Comparison of ENCODE assay signal across 13 cellular contexts in genomic region chr17:75475851-75476250, GRCh38. TPM values are rescaled to one million over a fixed set of nuclear protein-coding genes. Genes with fewer than 3 reads are reported as not detected.
DNase-seq lines count a peak whose midpoint lies in the region; ATAC-seq and TF ChIP-seq lines count a peak whose summit lies in the region.
"Had no signal": no experiment of that assay in that cellular context is flagged by ENCODE, and none has a peak within 500 bp of the region (broad histone marks: within the 10 kb centered on the region; RNA-seq: fewer than 3 reads in every experiment).

No MANE protein-coding gene starts in this region.

- no peaks in the 10 kb centered on the region for H3K9me3 Mint-ChIP-seq in activated CD8-positive, alpha-beta T cell treated with anti-CD3 and anti-CD28 coated beads for 36 hours
- H3K9me3 Mint-ChIP-seq: WTC11 had no signal

- H3K9ac ChIP-seq in skeletal muscle satellite cell (ENCODE audit: low read depth, low read length): peak overlapping the region; percentile 48
- H3K9ac ChIP-seq: KMS-11 had no signal

- DNase-seq in LHCN-M2 (ENCODE audit: low read depth) (peak; percentile 20), esophagus squamous epithelium (lab: John Stamatoyannopoulos, UW) (no peak), lung microvascular endothelial cell (ENCODE audit: low read depth in 2 of 2) (peak; percentile 49 to 61), GM03348 (ENCODE audit: low spot score) (no peak)
- DNase-seq in activated CD8-positive, alpha-beta T cell treated with anti-CD3 and anti-CD28 coated beads for 36 hours: no peak
- no peak for DNase-seq in NK-92 treated with Interleukin-12 subunit alpha and Interleukin-12 subunit beta, amount 100 ng/mL, for 24 hours (lab: John Stamatoyannopoulos, UW)
- no peak for DNase-seq in activated CD4-positive, alpha-beta T cell treated with anti-CD3 and anti-CD28 coated beads, Interleukin-2, amount 50 U/mL, for 48 hours
- DNase-seq: activated T-cell treated with anti-CD3 and anti-CD28 coated beads, Interleukin-2, amount 50 U/mL, for 1 hour; NCI-H2107 had no signal

- peaks cover 2% of the 10 kb centered on the region for H3K36me3 Mint-ChIP-seq in activated CD8-positive, alpha-beta T cell treated with anti-CD3 and anti-CD28 coated beads for 36 hours (ENCODE audit: low read depth)
- H3K36me3 Mint-ChIP-seq: WTC11 had no signal

- H3K27me3 Mint-ChIP-seq in activated CD8-positive, alpha-beta T cell treated with anti-CD3 and anti-CD28 coated beads for 36 hours: no peaks in the 10 kb centered on the region

- H3K4me1 ChIP-seq in esophagus squamous epithelium: peaks cover 9 to 55% (median 22%) of the 10 kb centered on the region in 3 donors
- H3K4me1 ChIP-seq in skeletal muscle satellite cell (ENCODE audit: control insufficient read depth, insufficient read depth, low read length): peaks cover 17% of the 10 kb centered on the region

- 64 to 66% methylated on average over 2 to 3 of the region's 3 CpGs for WGBS in esophagus squamous epithelium, 2 donors

- peak overlapping the region; percentile 57 for H3K4me2 ChIP-seq in skeletal muscle satellite cell (ENCODE audit: low read length)
- H3K4me2 ChIP-seq: KMS-11, smooth muscle cell had no signal

- peak overlapping the region in 3 of 4 donors; percentile 57 to 72 (median 64) for H3K27ac ChIP-seq in esophagus squamous epithelium
- H3K27ac ChIP-seq: KMS-11 had no signal

- intact Hi-C loops in esophagus squamous epithelium (cut with DNase I): loop anchor here (10.0 kb wide), 1 partner anchor 69 kb away; no protein-coding TSS in a partner anchor
- intact Hi-C loops in activated CD8-positive, alpha-beta T cell treated with anti-CD3 and anti-CD28 coated beads for 36 hours (cut with micrococcal nuclease): no loop called here

- no peaks in the 10 kb centered on the region for H3K9me3 ChIP-seq in esophagus squamous epithelium
- no peaks in the 10 kb centered on the region for H3K9me3 ChIP-seq in skeletal muscle satellite cell (replicated peaks; ENCODE audit: low read length)

- CTCF ChIA-PET in activated CD8-positive, alpha-beta T cell treated with anti-CD3 and anti-CD28 coated beads for 36 hours (lab: Charles Lee): interaction anchor here (1.2 to 1.3 kb wide), 2 partner anchors 11 to 278 kb away, joined by 3 to 5 read pairs; no protein-coding TSS in a partner anchor

- H3K36me3 ChIP-seq in esophagus squamous epithelium (peaks cover 0 to 70% (median 13%) of the 10 kb centered on the region in 3 donors), skeletal muscle satellite cell (ENCODE audit: insufficient read depth, low read length) (peaks cover 12% of the 10 kb centered on the region)

- no peak overlapping the region for H3K4me3 Mint-ChIP-seq in activated CD8-positive, alpha-beta T cell treated with anti-CD3 and anti-CD28 coated beads for 36 hours
- H3K4me3 Mint-ChIP-seq: WTC11 had no signal

- H3K4me3 ChIP-seq in esophagus squamous epithelium: no peak overlapping the region
- peak overlapping the region; percentile 39 for H3K4me3 ChIP-seq in skeletal muscle satellite cell (ENCODE audit: low read length)
- H3K4me3 ChIP-seq: smooth muscle cell had no signal

- no peaks in the 10 kb centered on the region for H3K4me1 Mint-ChIP-seq in activated CD8-positive, alpha-beta T cell treated with anti-CD3 and anti-CD28 coated beads for 36 hours (ENCODE audit: low read depth)

- ATAC-seq in activated CD8-positive, alpha-beta T cell treated with anti-CD3 and anti-CD28 coated beads for 36 hours: no peak
- ATAC-seq: WTC11 had no signal

- H3K27ac Mint-ChIP-seq in activated CD8-positive, alpha-beta T cell treated with anti-CD3 and anti-CD28 coated beads for 36 hours: no peak overlapping the region

- no peaks in the 10 kb centered on the region for H3K27me3 ChIP-seq in esophagus squamous epithelium
- no peaks in the 10 kb centered on the region for H3K27me3 ChIP-seq in skeletal muscle satellite cell (ENCODE audit: control insufficient read depth, insufficient read depth, low read length)

- POLR2A ChIA-PET in activated CD8-positive, alpha-beta T cell treated with anti-CD3 and anti-CD28 coated beads for 36 hours (lab: Charles Lee): interaction anchor here (1.8 kb wide), 1 partner anchor 46 kb away, joined by 5 read pairs; no protein-coding TSS in a partner anchor

- TF ChIP-seq POLR2A in esophagus squamous epithelium (IDR thresholded peaks at IDR 0.05): no peak

- no peak for TF ChIP-seq CTCF in esophagus squamous epithelium (IDR thresholded peaks at IDR 0.05)
- TF ChIP-seq CTCF in activated CD8-positive, alpha-beta T cell treated with anti-CD3 and anti-CD28 coated beads for 36 hours (IDR thresholded peaks at IDR 0.05): no peak

RNA-seq across cellular contexts. Expression of gene TMEM94, which starts 19.4 kb away (rescaled TPM):
- 57.1 and 71.2 TPM in 2 replicates for total RNA-seq in LHCN-M2 (2014; rRNA removed)
- 42.1 TPM for polyA plus RNA-seq in LHCN-M2 (2012)
- total RNA-seq in esophagus squamous epithelium: 10 to 100 TPM; 19.3 to 56.5 (median 28.3) TPM
- total RNA-seq in lung microvascular endothelial cell: 20.0 and 20.6 TPM in 2 replicates
- 10.4 and 14.4 TPM in 2 replicates for total RNA-seq in skeletal muscle satellite cell (2012; rRNA removed)
- 10 to 100 TPM; 55.3 to 56.4 TPM for total RNA-seq in activated CD8-positive, alpha-beta T cell treated with anti-CD3 and anti-CD28 coated beads for 36 hours

RNA-seq across cellular contexts. Expression of gene CASKIN2, which starts 39.5 kb away (rescaled TPM):
- total RNA-seq in LHCN-M2 (2014; rRNA removed) (7.7 and 9.2 TPM in 2 replicates), esophagus squamous epithelium (10 to 100 TPM in 3 of 4 donors, 1 to 10 TPM in 1; 9.5 to 12.2 (median 10.4) TPM), lung microvascular endothelial cell (7.0 and 11.5 TPM in 2 replicates)
- polyA plus RNA-seq in LHCN-M2 (2012): 7.2 TPM
- 4.6 and 6.1 TPM in 2 replicates for total RNA-seq in skeletal muscle satellite cell (2012; rRNA removed)
- total RNA-seq in activated CD8-positive, alpha-beta T cell treated with anti-CD3 and anti-CD28 coated beads for 36 hours: 1 to 10 TPM; 2.2 to 2.5 TPM

RNA-seq across cellular contexts. Expression of gene TSEN54, which starts 40.5 kb away (rescaled TPM):
- total RNA-seq in LHCN-M2 (2014; rRNA removed) (22.8 and 33.7 TPM in 2 replicates), esophagus squamous epithelium (10 to 100 TPM; 18.3 to 33.2 (median 23.1) TPM), lung microvascular endothelial cell (7.4 and 8.9 TPM in 2 replicates)
- polyA plus RNA-seq in LHCN-M2 (2012): 12.2 TPM
- total RNA-seq in skeletal muscle satellite cell (2012; rRNA removed): 8.1 and 9.1 TPM in 2 replicates
- 10 to 100 TPM; 38.8 to 45.4 TPM for total RNA-seq in activated CD8-positive, alpha-beta T cell treated with anti-CD3 and anti-CD28 coated beads for 36 hours

RNA-seq across cellular contexts. Expression of gene LLGL2, which starts 49.6 kb away (rescaled TPM):
- total RNA-seq in LHCN-M2 (2014; rRNA removed): 0.06 and 1.0 TPM in 2 replicates
- 0.12 TPM for polyA plus RNA-seq in LHCN-M2 (2012)
- 100 to 1,000 TPM in 1 of 4 donors, 10 to 100 TPM in 3; 40.0 to 101 (median 67.3) TPM for total RNA-seq in esophagus squamous epithelium
- total RNA-seq in lung microvascular endothelial cell: 8.3 and 14.7 TPM in 2 replicates
- not detected in 2 replicates for total RNA-seq in skeletal muscle satellite cell (2012; rRNA removed)
- 1 to 10 TPM; 7.2 to 7.4 TPM for total RNA-seq in activated CD8-positive, alpha-beta T cell treated with anti-CD3 and anti-CD28 coated beads for 36 hours

Comparison
In these comparisons a context has a peak if more than half of its experiments do, and no peak if none do; other contexts are left out.
1. DNase-seq: peak in LHCN-M2 (single experiment) and lung microvascular endothelial cell (2 of 2); none in esophagus squamous epithelium (single experiment), activated CD8-positive, alpha-beta T cell treated with anti-CD3 and anti-CD28 coated beads for 36 hours (single experiment), NK-92 treated with Interleukin-12 subunit alpha and Interleukin-12 subunit beta, amount 100 ng/mL, for 24 hours (single experiment), GM03348 (single experiment) and activated CD4-positive, alpha-beta T cell treated with anti-CD3 and anti-CD28 coated beads, Interleukin-2, amount 50 U/mL, for 48 hours (0 of 2).